ENCODE assay signal across 20 cellular contexts in genomic region chr1:37839676-37840075, GRCh38.
"Had no signal": no experiment of that assay in that cellular context is flagged by ENCODE, and none has a peak within 500 bp of the region (broad histone marks: within the 10 kb centered on the region; RNA-seq: fewer than 3 reads in every experiment).

No MANE protein-coding gene starts in this region.

- H3K9me3 Mint-ChIP-seq: dendritic cell treated with granulocyte-macrophage colony-stimulating factor and Interleukin-4, amounts not matched to agents 40 ng/mL and 50 ng/mL, for 4 days; natural killer cell; stimulated activated memory B cell treated with anti-CD40 and anti-IgM and Interleukin-4, amounts not matched to agents 10 μg/mL and 1 μg/mL and 100 μg/mL, for 72 hours had no signal

- DNase-seq: colonic mucosa; effector memory CD4-positive, alpha-beta T cell; foreskin keratinocyte; heart right ventricle; hippocampal formation; left cardiac atrium; left lung; lower lobe of right lung; natural killer cell; sigmoid colon; stimulated activated CD4-positive, alpha-beta T cell treated with anti-CD3 and anti-CD28 coated beads, Interleukin-2, amount 100 ng/mL, for 24 hours; stimulated activated CD4-positive, alpha-beta T cell treated with anti-CD3 and anti-CD28 coated beads, Interleukin-4, amount 100 ng/mL, for 24 hours; stimulated activated naive CD8-positive, alpha-beta T cell treated with anti-CD3 and anti-CD28 coated beads, Interleukin-15, Interleukin-2, amounts not matched to agents 100 U/mL and 50 U/mL, for 24 hours; substantia nigra; upper lobe of right lung; uterus had no signal

- H3K4me3 Mint-ChIP-seq: dendritic cell treated with granulocyte-macrophage colony-stimulating factor and Interleukin-4, amounts not matched to agents 40 ng/mL and 50 ng/mL, for 4 days; natural killer cell; stimulated activated memory B cell treated with anti-CD40 and anti-IgM and Interleukin-4, amounts not matched to agents 10 μg/mL and 1 μg/mL and 100 μg/mL, for 72 hours had no signal

- ATAC-seq: foreskin keratinocyte; gastroesophageal sphincter; left cardiac atrium; left lung; lower lobe of right lung; natural killer cell; stimulated activated memory B cell treated with anti-CD40 and anti-IgM and Interleukin-4, amounts not matched to agents 10 μg/mL and 1 μg/mL and 100 μg/mL, for 72 hours; stimulated activated naive CD8-positive, alpha-beta T cell treated with anti-CD3 and anti-CD28 coated beads, Interleukin-15, Interleukin-2, amounts not matched to agents 100 U/mL and 50 U/mL, for 24 hours; upper lobe of right lung had no signal

- H3K27me3 Mint-ChIP-seq: dendritic cell treated with granulocyte-macrophage colony-stimulating factor and Interleukin-4, amounts not matched to agents 40 ng/mL and 50 ng/mL, for 4 days; progenitor cell of endocrine pancreas; stimulated activated memory B cell treated with anti-CD40 and anti-IgM and Interleukin-4, amounts not matched to agents 10 μg/mL and 1 μg/mL and 100 μg/mL, for 72 hours had no signal

- H3K27ac Mint-ChIP-seq: dendritic cell treated with granulocyte-macrophage colony-stimulating factor and Interleukin-4, amounts not matched to agents 40 ng/mL and 50 ng/mL, for 4 days; natural killer cell; progenitor cell of endocrine pancreas; stimulated activated memory B cell treated with anti-CD40 and anti-IgM and Interleukin-4, amounts not matched to agents 10 μg/mL and 1 μg/mL and 100 μg/mL, for 72 hours had no signal
